Comparison of ENCODE assay signal across 1 cellular context in the genomic region with DNA sequence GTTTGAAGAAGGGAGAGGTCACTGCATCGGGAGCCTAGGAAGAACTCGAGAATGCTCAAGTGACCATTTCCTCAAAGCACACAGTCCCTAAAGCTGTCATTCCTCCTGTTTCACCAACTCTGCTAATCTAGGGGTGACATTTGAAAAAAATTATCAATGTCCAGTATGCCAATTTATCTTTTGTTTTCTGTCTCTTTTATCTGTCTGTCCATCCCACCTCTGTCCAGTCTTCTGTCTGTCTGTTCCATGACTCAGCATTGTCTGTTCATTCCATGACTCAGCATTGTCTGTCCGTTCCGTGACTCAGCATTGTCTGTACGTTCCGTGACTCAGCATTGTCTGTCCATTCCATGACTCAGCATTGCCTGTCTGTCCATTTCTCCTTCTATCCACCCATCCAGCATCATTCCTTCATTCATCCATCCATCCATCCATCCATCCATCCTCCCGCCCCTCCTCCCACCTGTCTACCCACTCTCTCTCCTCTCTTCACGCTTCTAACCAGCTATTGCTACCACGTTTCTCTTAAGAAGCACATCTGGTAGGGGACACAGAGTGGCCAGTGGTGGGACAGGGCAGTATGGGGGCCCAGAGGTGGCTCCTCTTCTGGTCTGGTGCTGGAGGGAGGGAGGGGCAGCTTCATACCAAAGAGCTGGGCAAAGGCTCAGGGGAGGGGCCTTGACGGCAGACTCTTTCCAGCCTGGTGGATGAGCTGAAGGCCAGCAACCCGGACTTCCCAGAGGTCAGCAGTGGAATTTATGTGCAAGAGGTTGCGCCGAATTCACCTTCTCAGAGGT.
TF ChIP-seq lines count a peak whose summit lies in the region.

No MANE protein-coding gene starts in this region.

TF ChIP-seq in A549, 52 proteins besides CTCF, POLR2A, EP300 and RAD21 (continued from another document):
- TF ChIP-seq, protein P1, sequence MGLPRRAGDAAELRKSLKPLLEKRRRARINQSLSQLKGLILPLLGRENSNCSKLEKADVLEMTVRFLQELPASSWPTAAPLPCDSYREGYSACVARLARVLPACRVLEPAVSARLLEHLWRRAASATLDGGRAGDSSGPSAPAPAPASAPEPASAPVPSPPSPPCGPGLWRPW (IDR thresholded peaks at IDR 0.05), result peak; percentile 46; the same call in 1 of the 2 replicates
- TF ChIP-seq FOSL2 (IDR thresholded peaks at IDR 0.05), result peak; percentile 22; the same call in 1 of the 2 replicates
- peak; percentile 98 for TF ChIP-seq FOSL2 (CRISPR knock-in tag; IDR thresholded peaks at IDR 0.05)
- TF ChIP-seq, protein P2, sequence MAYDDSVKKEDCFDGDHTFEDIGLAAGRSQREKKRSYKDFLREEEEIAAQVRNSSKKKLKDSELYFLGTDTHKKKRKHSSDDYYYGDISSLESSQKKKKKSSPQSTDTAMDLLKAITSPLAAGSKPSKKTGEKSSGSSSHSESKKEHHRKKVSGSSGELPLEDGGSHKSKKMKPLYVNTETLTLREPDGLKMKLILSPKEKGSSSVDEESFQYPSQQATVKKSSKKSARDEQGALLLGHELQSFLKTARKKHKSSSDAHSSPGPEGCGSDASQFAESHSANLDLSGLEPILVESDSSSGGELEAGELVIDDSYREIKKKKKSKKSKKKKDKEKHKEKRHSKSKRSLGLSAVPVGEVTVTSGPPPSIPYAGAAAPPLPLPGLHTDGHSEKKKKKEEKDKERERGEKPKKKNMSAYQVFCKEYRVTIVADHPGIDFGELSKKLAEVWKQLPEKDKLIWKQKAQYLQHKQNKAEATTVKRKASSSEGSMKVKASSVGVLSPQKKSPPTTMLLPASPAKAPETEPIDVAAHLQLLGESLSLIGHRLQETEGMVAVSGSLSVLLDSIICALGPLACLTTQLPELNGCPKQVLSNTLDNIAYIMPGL (CRISPR knock-in tag; IDR thresholded peaks at IDR 0.05; ENCODE audit: borderline replicate concordance), result no peak
- TF ChIP-seq RCOR1 (IDR thresholded peaks at IDR 0.05; ENCODE audit: low read depth, low read length), result no peak
- TF ChIP-seq, protein P3, sequence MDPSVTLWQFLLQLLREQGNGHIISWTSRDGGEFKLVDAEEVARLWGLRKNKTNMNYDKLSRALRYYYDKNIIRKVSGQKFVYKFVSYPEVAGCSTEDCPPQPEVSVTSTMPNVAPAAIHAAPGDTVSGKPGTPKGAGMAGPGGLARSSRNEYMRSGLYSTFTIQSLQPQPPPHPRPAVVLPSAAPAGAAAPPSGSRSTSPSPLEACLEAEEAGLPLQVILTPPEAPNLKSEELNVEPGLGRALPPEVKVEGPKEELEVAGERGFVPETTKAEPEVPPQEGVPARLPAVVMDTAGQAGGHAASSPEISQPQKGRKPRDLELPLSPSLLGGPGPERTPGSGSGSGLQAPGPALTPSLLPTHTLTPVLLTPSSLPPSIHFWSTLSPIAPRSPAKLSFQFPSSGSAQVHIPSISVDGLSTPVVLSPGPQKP (IDR thresholded peaks at IDR 0.05; ENCODE audit: low read depth, low read length), result no peak
- no peak for TF ChIP-seq SREBF2 (IDR thresholded peaks at IDR 0.05)
- peak; percentile 100 for TF ChIP-seq NFE2L2 (conservative IDR thresholded peaks at IDR 0.05; ENCODE audit: low read length)
- TF ChIP-seq FOXS1 (CRISPR knock-in tag; IDR thresholded peaks at IDR 0.05), result 0 out of 2 replicates have a peak, but pooled peaks have one; percentile 51
- TF ChIP-seq EHF (CRISPR knock-in tag; IDR thresholded peaks at IDR 0.05), result peak; percentile 40
- TF ChIP-seq CEBPB (IDR thresholded peaks at IDR 0.05), result no peak
- TF ChIP-seq JUNB (IDR thresholded peaks at IDR 0.05), result no peak
- no peak for TF ChIP-seq CHD4 (IDR thresholded peaks at IDR 0.05; ENCODE audit: borderline replicate concordance)
- TF ChIP-seq, protein P4, sequence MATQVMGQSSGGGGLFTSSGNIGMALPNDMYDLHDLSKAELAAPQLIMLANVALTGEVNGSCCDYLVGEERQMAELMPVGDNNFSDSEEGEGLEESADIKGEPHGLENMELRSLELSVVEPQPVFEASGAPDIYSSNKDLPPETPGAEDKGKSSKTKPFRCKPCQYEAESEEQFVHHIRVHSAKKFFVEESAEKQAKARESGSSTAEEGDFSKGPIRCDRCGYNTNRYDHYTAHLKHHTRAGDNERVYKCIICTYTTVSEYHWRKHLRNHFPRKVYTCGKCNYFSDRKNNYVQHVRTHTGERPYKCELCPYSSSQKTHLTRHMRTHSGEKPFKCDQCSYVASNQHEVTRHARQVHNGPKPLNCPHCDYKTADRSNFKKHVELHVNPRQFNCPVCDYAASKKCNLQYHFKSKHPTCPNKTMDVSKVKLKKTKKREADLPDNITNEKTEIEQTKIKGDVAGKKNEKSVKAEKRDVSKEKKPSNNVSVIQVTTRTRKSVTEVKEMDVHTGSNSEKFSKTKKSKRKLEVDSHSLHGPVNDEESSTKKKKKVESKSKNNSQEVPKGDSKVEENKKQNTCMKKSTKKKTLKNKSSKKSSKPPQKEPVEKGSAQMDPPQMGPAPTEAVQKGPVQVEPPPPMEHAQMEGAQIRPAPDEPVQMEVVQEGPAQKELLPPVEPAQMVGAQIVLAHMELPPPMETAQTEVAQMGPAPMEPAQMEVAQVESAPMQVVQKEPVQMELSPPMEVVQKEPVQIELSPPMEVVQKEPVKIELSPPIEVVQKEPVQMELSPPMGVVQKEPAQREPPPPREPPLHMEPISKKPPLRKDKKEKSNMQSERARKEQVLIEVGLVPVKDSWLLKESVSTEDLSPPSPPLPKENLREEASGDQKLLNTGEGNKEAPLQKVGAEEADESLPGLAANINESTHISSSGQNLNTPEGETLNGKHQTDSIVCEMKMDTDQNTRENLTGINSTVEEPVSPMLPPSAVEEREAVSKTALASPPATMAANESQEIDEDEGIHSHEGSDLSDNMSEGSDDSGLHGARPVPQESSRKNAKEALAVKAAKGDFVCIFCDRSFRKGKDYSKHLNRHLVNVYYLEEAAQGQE (IDR thresholded peaks at IDR 0.05), result no peak
- TF ChIP-seq PHF8 (IDR thresholded peaks at IDR 0.05; ENCODE audit: borderline replicate concordance, low read depth), result no peak
- TF ChIP-seq MAFK (IDR thresholded peaks at IDR 0.05; ENCODE audit: partially characterized antibody), result peak; percentile 100
- TF ChIP-seq SMC3 (IDR thresholded peaks at IDR 0.05), result no peak
- TF ChIP-seq TP53 (CRISPR knock-in tag; IDR thresholded peaks at IDR 0.05), result no peak
- TF ChIP-seq, protein P5, sequence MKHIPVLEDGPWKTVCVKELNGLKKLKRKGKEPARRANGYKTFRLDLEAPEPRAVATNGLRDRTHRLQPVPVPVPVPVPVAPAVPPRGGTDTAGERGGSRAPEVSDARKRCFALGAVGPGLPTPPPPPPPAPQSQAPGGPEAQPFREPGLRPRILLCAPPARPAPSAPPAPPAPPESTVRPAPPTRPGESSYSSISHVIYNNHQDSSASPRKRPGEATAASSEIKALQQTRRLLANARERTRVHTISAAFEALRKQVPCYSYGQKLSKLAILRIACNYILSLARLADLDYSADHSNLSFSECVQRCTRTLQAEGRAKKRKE (CRISPR knock-in tag; IDR thresholded peaks at IDR 0.05; ENCODE audit: low read depth), result no peak
- no peak for TF ChIP-seq ESRRA (IDR thresholded peaks at IDR 0.05; ENCODE audit: borderline replicate concordance, low read length)
- no peak for TF ChIP-seq MYC (IDR thresholded peaks at IDR 0.05; ENCODE audit: borderline replicate concordance, low read length)
